Comparison of ENCODE assay signal across 30 cellular contexts in the genomic region with DNA sequence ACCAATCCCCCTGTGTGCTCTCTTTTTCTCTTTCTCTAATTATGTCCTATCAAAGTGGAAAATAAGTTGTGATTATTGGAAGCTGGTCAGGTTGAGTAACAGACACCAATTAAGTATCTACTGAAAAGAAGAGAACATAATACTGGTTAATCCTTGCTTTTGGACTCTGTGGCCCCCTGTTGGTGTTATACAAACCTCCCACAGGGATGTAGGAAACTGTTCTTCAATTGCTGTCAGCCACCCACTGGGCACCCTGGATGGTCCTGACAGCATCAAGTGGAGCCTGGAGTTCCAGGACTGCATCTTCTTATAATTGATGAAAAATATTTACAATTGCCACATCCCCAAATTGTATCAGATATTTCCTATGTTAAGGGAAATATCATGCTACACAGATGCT.
DNase-seq lines count a peak whose midpoint lies in the region; ATAC-seq and TF ChIP-seq lines count a peak whose summit lies in the region.
"Had no signal": no experiment of that assay in that cellular context is flagged by ENCODE, and none has a peak within 500 bp of the region (broad histone marks: within the 10 kb centered on the region; RNA-seq: fewer than 3 reads in every experiment).

No MANE protein-coding gene starts in this region.

- POLR2A ChIA-PET in Caco-2 (lab: Charles Lee) (no interaction called here), RWPE1 (lab: Yijun Ruan, JAX; ENCODE audit: low non-redundant PET) (no interaction called here)

- H3K4me3 Mint-ChIP-seq in Caco-2 (ENCODE audit: unreplicated experiment): no peak overlapping the region
- H3K4me3 Mint-ChIP-seq in chondrocyte (ENCODE audit: unreplicated experiment): no peak overlapping the region
- H3K4me3 Mint-ChIP-seq: activated CD4-positive, alpha-beta memory T cell treated with anti-CD3 and anti-CD28 coated beads for 36 hours; activated T-helper 1 cell treated with anti-CD3 and anti-CD28 coated beads, Interleukin-12 subunit alpha, Interleukin-12 subunit beta, Interleukin-2, Interleukin-4 antibody, amounts not matched to agents 30 ng/mL and 10 ng/mL and 1 ng/mL, durations not matched to agents 14 hours and 24 hours and 36 hours; B cell; naive B cell; stimulated activated effector memory CD8-positive, alpha-beta T cell treated with anti-CD3 and anti-CD28 coated beads, Interleukin-12 subunit alpha, Interleukin-12 subunit beta, amount 100 ng/mL, for 72 hours; T-helper 1 cell treated with Interleukin-12 subunit alpha and Interleukin-12 subunit beta and Interleukin-4 antibody, amounts not matched to agents 30 μg/mL and 1 μg/mL, for 36 hours had no signal

- CTCF ChIA-PET in Caco-2 (lab: Charles Lee) (no interaction called here), RWPE1 (lab: Yijun Ruan, JAX) (interaction anchor here (0.8 kb wide), 1 partner anchor 9 kb away, joined by 4 read pairs; no protein-coding TSS in a partner anchor)

- H3K27me3 ChIP-seq in Caco-2 (replicated peaks; ENCODE audit: control insufficient read depth, insufficient read depth, low read length): no peaks in the 10 kb centered on the region
- H3K27me3 ChIP-seq: adrenal gland, esophagus squamous epithelium, foreskin keratinocyte, heart left ventricle, transverse colon had no signal

- H3K9me3 Mint-ChIP-seq in Caco-2 (ENCODE audit: unreplicated experiment): peaks cover 22% of the 10 kb centered on the region
- peaks cover 13% of the 10 kb centered on the region for H3K9me3 Mint-ChIP-seq in chondrocyte (ENCODE audit: low read depth)
- H3K9me3 Mint-ChIP-seq: activated T-helper 1 cell treated with anti-CD3 and anti-CD28 coated beads, Interleukin-12 subunit alpha, Interleukin-12 subunit beta, Interleukin-2, Interleukin-4 antibody, amounts not matched to agents 30 ng/mL and 10 ng/mL and 1 ng/mL, durations not matched to agents 14 hours and 24 hours and 36 hours; T-helper 1 cell treated with Interleukin-12 subunit alpha and Interleukin-12 subunit beta and Interleukin-4 antibody, amounts not matched to agents 30 μg/mL and 1 μg/mL, for 36 hours had no signal

- H3K36me3 ChIP-seq in Caco-2 (ENCODE audit: control insufficient read depth, insufficient read depth, low read length): no peaks in the 10 kb centered on the region
- H3K36me3 ChIP-seq: adrenal gland, esophagus squamous epithelium, heart left ventricle, transverse colon had no signal

- H3K4me1 Mint-ChIP-seq in Caco-2 (ENCODE audit: low read depth, unreplicated experiment): no peaks in the 10 kb centered on the region
- no peaks in the 10 kb centered on the region for H3K4me1 Mint-ChIP-seq in chondrocyte (ENCODE audit: low read depth)
- H3K4me1 Mint-ChIP-seq: B cell; naive B cell; stimulated activated effector memory CD8-positive, alpha-beta T cell treated with anti-CD3 and anti-CD28 coated beads, Interleukin-12 subunit alpha, Interleukin-12 subunit beta, amount 100 ng/mL, for 72 hours had no signal

- H3K27me3 Mint-ChIP-seq in Caco-2 (ENCODE audit: insufficient read depth, unreplicated experiment): peaks cover 5% of the 10 kb centered on the region
- peaks cover 2% of the 10 kb centered on the region for H3K27me3 Mint-ChIP-seq in chondrocyte (ENCODE audit: low read depth)
- H3K27me3 Mint-ChIP-seq: activated CD4-positive, alpha-beta memory T cell treated with anti-CD3 and anti-CD28 coated beads for 36 hours; naive B cell had no signal

- BruUV-seq in Caco-2 (replicated peaks; lab: Mats Ljungman, UMichigan): no TSS peak

- H3K4me1 ChIP-seq in Caco-2: no peaks in the 10 kb centered on the region
- H3K4me1 ChIP-seq: adrenal gland, esophagus squamous epithelium, foreskin keratinocyte, heart left ventricle, transverse colon had no signal

- no peak overlapping the region for H3K4me3 ChIP-seq in Caco-2 (ENCODE audit: low read depth, low read length)
- H3K4me3 ChIP-seq: adrenal gland, dorsolateral prefrontal cortex, esophagus squamous epithelium, heart left ventricle, transverse colon had no signal

- intact Hi-C loops in Caco-2 (cut with micrococcal nuclease; ENCODE audit: unreplicated experiment): no loop called here

- TF ChIP-seq CTCF in 22Rv1 (IDR thresholded peaks at IDR 0.05): peak; percentile 11; the same call in 1 of the 2 replicates
- peak; percentile 26 to 27 for TF ChIP-seq CTCF in Caco-2 (IDR thresholded peaks at IDR 0.05; ENCODE audit: insufficient read depth in 1 of 2, low read depth in 1 of 2, low read length in 1 of 2, severe bottlenecking in 1 of 2, unreplicated experiment in 1 of 2)
- peak; percentile 14 for TF ChIP-seq CTCF in chondrocyte (IDR thresholded peaks at IDR 0.05)
- no peak for TF ChIP-seq CTCF in RWPE1 (conservative IDR thresholded peaks at IDR 0.05; ENCODE audit: low read depth)

- DNase-seq in Caco-2 (peak in 1 of 2 experiments; percentile 7), NCI-H2081 treated with DMSO at 0.1 percent for 48 hours (lab: John Stamatoyannopoulos, UW) (peak; percentile 0), chondrocyte (ENCODE audit: low spot score) (no peak), RWPE1 (ENCODE audit: low spot score) (no peak), NCI-H1048 (lab: John Stamatoyannopoulos, UW) (no peak)
- DNase-seq: activated CD4-positive, alpha-beta memory T cell treated with anti-CD3 and anti-CD28 coated beads for 36 hours; activated CD4-positive, alpha-beta T cell treated with anti-CD3 and anti-CD28 coated beads for 1 hour; activated CD8-positive, alpha-beta memory T cell treated with anti-CD3 and anti-CD28 coated beads, Interleukin-2, amount 50 U/mL, for 48 hours; activated naive CD4-positive, alpha-beta T cell treated with Interleukin-2 at 50 U/mL for 16 hours; adrenal gland; DMS79; dorsolateral prefrontal cortex; esophagus squamous epithelium; foreskin keratinocyte; GF-D8; heart left ventricle; KBM-7; kidney; naive B cell; NCI-H1105 treated with DMSO at 0.1 percent for 48 hours; NCI-H2227 treated with DMSO at 0.1 percent for 48 hours; stimulated activated CD4-positive, alpha-beta T cell treated with anti-CD3 and anti-CD28 coated beads, Interleukin-15, amount 100 ng/mL, for 24 hours; transverse colon had no signal

- H3K36me3 Mint-ChIP-seq in Caco-2 (ENCODE audit: insufficient read depth, unreplicated experiment) (no peaks in the 10 kb centered on the region), chondrocyte (ENCODE audit: low read depth) (peaks cover 8% of the 10 kb centered on the region)
- H3K36me3 Mint-ChIP-seq: activated CD4-positive, alpha-beta memory T cell treated with anti-CD3 and anti-CD28 coated beads for 36 hours; naive B cell; stimulated activated effector memory CD8-positive, alpha-beta T cell treated with anti-CD3 and anti-CD28 coated beads, Interleukin-12 subunit alpha, Interleukin-12 subunit beta, amount 100 ng/mL, for 72 hours had no signal

- no peak for ATAC-seq in HG03571 (IDR thresholded peaks at IDR 0.05; ENCODE audit: unreplicated experiment)
- ATAC-seq in HG03378 (IDR thresholded peaks at IDR 0.05; ENCODE audit: unreplicated experiment): no peak
- ATAC-seq: foreskin keratinocyte; heart left ventricle; stimulated activated effector memory CD8-positive, alpha-beta T cell treated with anti-CD3 and anti-CD28 coated beads, Interleukin-12 subunit alpha, Interleukin-12 subunit beta, amount 100 ng/mL, for 72 hours had no signal

- H3K27ac Mint-ChIP-seq in Caco-2 (ENCODE audit: unreplicated experiment) (no peak overlapping the region), chondrocyte (ENCODE audit: unreplicated experiment) (no peak overlapping the region)
- H3K27ac Mint-ChIP-seq: activated CD4-positive, alpha-beta memory T cell treated with anti-CD3 and anti-CD28 coated beads for 36 hours; activated T-helper 1 cell treated with anti-CD3 and anti-CD28 coated beads, Interleukin-12 subunit alpha, Interleukin-12 subunit beta, Interleukin-2, Interleukin-4 antibody, amounts not matched to agents 30 ng/mL and 10 ng/mL and 1 ng/mL, durations not matched to agents 14 hours and 24 hours and 36 hours; B cell; naive B cell; stimulated activated effector memory CD8-positive, alpha-beta T cell treated with anti-CD3 and anti-CD28 coated beads, Interleukin-12 subunit alpha, Interleukin-12 subunit beta, amount 100 ng/mL, for 72 hours; T-helper 1 cell treated with Interleukin-12 subunit alpha and Interleukin-12 subunit beta and Interleukin-4 antibody, amounts not matched to agents 30 μg/mL and 1 μg/mL, for 36 hours had no signal

- H3K9me3 ChIP-seq in Caco-2: no peaks in the 10 kb centered on the region
- H3K9me3 ChIP-seq: adrenal gland, esophagus squamous epithelium had no signal

- H3K27ac ChIP-seq in 22Rv1 (no peak overlapping the region), RWPE1 (no peak overlapping the region)
- H3K27ac ChIP-seq: adrenal gland, dorsolateral prefrontal cortex, esophagus squamous epithelium, foreskin keratinocyte, heart left ventricle, transverse colon had no signal
